ENCODE assay signal across 8 cellular contexts in genomic region chr17:46194393-46195216, GRCh38. TPM values are rescaled to one million over a fixed set of nuclear protein-coding genes. Genes with fewer than 3 reads are reported as not detected.
DNase-seq lines count a peak whose midpoint lies in the region; ATAC-seq and TF ChIP-seq lines count a peak whose summit lies in the region.

No MANE protein-coding gene starts in this region.

- H3K36me3 ChIP-seq in esophagus (ENCODE audit: control insufficient read depth in 2 of 2, insufficient read depth in 2 of 2, low read length in 1 of 2) (no peaks in the 10 kb centered on the region), ovary (no peaks in the 10 kb centered on the region)

- intact Hi-C loops in ovary (cut with DNase I) = loop anchor here (2.0 to 10.0 kb wide), 3 partner anchors 14 to 150 kb away; no protein-coding TSS in a partner anchor

- 42 to 43% methylated on average over 9 of the region's 9 CpGs for WGBS in esophagus, 2 donors
- WGBS in ovary, 3 donors = 46 to 52% (median 48%) methylated on average over 9 of the region's 9 CpGs

- H3K27me3 ChIP-seq in esophagus (ENCODE audit: control insufficient read depth in 1 of 2, insufficient read depth in 2 of 2, low read length in 2 of 2) (no peaks in the 10 kb centered on the region), ovary (no peaks in the 10 kb centered on the region)

- no peak for TF ChIP-seq POLR2A in ovary (IDR thresholded peaks at IDR 0.05)

- H3K4me1 ChIP-seq in esophagus (ENCODE audit: control insufficient read depth in 2 of 2, insufficient read depth in 2 of 2, low read length in 1 of 2) (peaks cover 0 to 1% of the 10 kb centered on the region in 2 donors), ovary (ENCODE audit: insufficient read depth) (peaks cover 9% of the 10 kb centered on the region)

- DNase-seq in stimulated activated CD4-positive, alpha-beta T cell treated with anti-CD3 and anti-CD28 coated beads, Interleukin-15, amount 100 ng/mL, for 24 hours = peak; percentile 58
- DNase-seq in stimulated activated CD4-positive, alpha-beta T cell treated with anti-CD3 and anti-CD28 coated beads, Interleukin-12 subunit alpha, Interleukin-12 subunit beta, amount 100 ng/mL, for 4 hours = no peak
- peak; percentile 70 for DNase-seq in NCI-H2196 (lab: John Stamatoyannopoulos, UW; ENCODE audit: unreplicated experiment)
- DNase-seq in activated CD4-positive, alpha-beta T cell treated with anti-CD3 and anti-CD28 coated beads for 4 hours = peak; percentile 53 to 62
- DNase-seq in ovary = no peak
- no peak for DNase-seq in Ammon's horn (ENCODE audit: low spot score)

- no peak for ATAC-seq in GM21619 (IDR thresholded peaks at IDR 0.05; ENCODE audit: unreplicated experiment)

- TF ChIP-seq CTCF in ovary (IDR thresholded peaks at IDR 0.05) = peak in 1 of 3 donors; percentile 22

- H3K4me3 ChIP-seq in esophagus (ENCODE audit: low read depth in 1 of 2, low read length in 2 of 2) (peak overlapping the region in 1 of 2 donors; percentile 90), ovary (peak overlapping the region; percentile 88)

- no peak for TF ChIP-seq EP300 in ovary (IDR thresholded peaks at IDR 0.05)

- H3K9me3 ChIP-seq in esophagus (ENCODE audit: control insufficient read depth in 2 of 2, insufficient read depth in 1 of 2, low read depth in 1 of 2, low read length in 1 of 2) (no peaks in the 10 kb centered on the region), ovary (no peaks in the 10 kb centered on the region)

- H3K27ac ChIP-seq in esophagus (ENCODE audit: low read depth in 2 of 2, low read length in 1 of 2) = peak overlapping the region; percentile 99
- H3K27ac ChIP-seq in ovary = peak overlapping the region in 1 of 2 donors; percentile 98

RNA-seq across cellular contexts. Expression of gene KANSL1, which starts 1.4 kb away (rescaled TPM):
- polyA plus RNA-seq in esophagus = 10 to 100 TPM; 14.6 to 25.4 TPM
- 100 to 1,000 TPM in 2 of 7 donors, 10 to 100 TPM in 5; 60.2 to 107 (median 86.9) TPM for total RNA-seq in ovary
- polyA plus RNA-seq in ovary = 10 to 100 TPM; 30.4 to 39.8 TPM

Comparison
In these comparisons a context has a peak if more than half of its experiments do, and no peak if none do; other contexts are left out.
1. DNase-seq: peak in stimulated activated CD4-positive, alpha-beta T cell treated with anti-CD3 and anti-CD28 coated beads, Interleukin-15, amount 100 ng/mL, for 24 hours (single experiment), NCI-H2196 (single experiment) and activated CD4-positive, alpha-beta T cell treated with anti-CD3 and anti-CD28 coated beads for 4 hours (2 of 2); none in stimulated activated CD4-positive, alpha-beta T cell treated with anti-CD3 and anti-CD28 coated beads, Interleukin-12 subunit alpha, Interleukin-12 subunit beta, amount 100 ng/mL, for 4 hours (single experiment), ovary (0 of 5) and Ammon's horn (single experiment).